In the genomic region with DNA sequence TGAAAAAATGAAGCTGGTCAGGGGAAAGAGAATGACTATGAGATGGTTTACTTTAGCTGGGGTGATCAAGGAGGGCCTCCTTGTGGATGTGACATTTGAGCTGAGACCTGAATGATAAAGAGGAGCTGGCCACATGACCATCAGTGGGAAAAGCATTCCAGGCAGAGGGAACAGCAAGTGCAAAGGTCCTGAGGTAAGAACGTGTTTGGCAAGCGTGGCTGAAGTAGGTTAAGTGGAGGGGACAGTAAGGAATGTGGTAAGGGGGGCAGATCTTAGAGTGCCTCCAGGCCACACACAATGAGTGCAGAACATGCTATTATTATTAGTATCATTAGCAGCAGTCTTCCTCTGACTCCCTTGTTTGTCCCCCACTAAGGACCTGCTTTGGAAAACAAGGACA, we compare ENCODE assay signal across 21 cellular contexts.
A peak's percentile ranks its signal among the peaks of the same experiment; 100 is the strongest.
DNase-seq lines count a peak whose midpoint lies in the region; ATAC-seq and TF ChIP-seq lines count a peak whose summit lies in the region.
"Had no signal": no experiment of that assay in that cellular context is flagged by ENCODE, and none has a peak within 500 bp of the region (broad histone marks: within the 10 kb centered on the region; RNA-seq: fewer than 3 reads in every experiment).

No MANE protein-coding gene starts in this region.

- DNase-seq in left ventricle myocardium inferior (no peak), right atrium auricular region (ENCODE audit: low spot score) (no peak), esophagus muscularis mucosa (ENCODE audit: extremely low spot score) (no peak), uterus (no peak), T-helper 17 cell (no peak)
- no peak for DNase-seq in activated naive CD8-positive, alpha-beta T cell treated with anti-CD3 and anti-CD28 coated beads for 36 hours
- DNase-seq: Caco-2; CD4-positive, CD25-positive, alpha-beta regulatory T cell; CD8-positive, alpha-beta T cell; DMS153; DND-41; GDM1; GM23248; H9; HFFc6 had no signal

- no peak for TF ChIP-seq POLR2A in esophagus muscularis mucosa (IDR thresholded peaks at IDR 0.05; ENCODE audit: low read depth)
- no peak for TF ChIP-seq POLR2A in uterus (IDR thresholded peaks at IDR 0.05)

- H3K9me3 Mint-ChIP-seq in activated naive CD8-positive, alpha-beta T cell treated with anti-CD3 and anti-CD28 coated beads for 36 hours = no peaks in the 10 kb centered on the region
- H3K9me3 Mint-ChIP-seq: CD8-positive, alpha-beta T cell; HFFc6 had no signal

- no peak overlapping the region for H3K4me3 Mint-ChIP-seq in activated naive CD8-positive, alpha-beta T cell treated with anti-CD3 and anti-CD28 coated beads for 36 hours
- H3K4me3 Mint-ChIP-seq in T-helper 17 cell = no peak overlapping the region
- H3K4me3 Mint-ChIP-seq: B cell; CD4-positive, CD25-positive, alpha-beta regulatory T cell; CD8-positive, alpha-beta T cell; H9; HFFc6 had no signal

- no peak for ATAC-seq in T-helper 17 cell
- ATAC-seq: CD8-positive, alpha-beta T cell; GM12878; HCT116 had no signal

- H3K9me3 ChIP-seq in left ventricle myocardium inferior (replicated peaks) = no peaks in the 10 kb centered on the region
- no peaks in the 10 kb centered on the region for H3K9me3 ChIP-seq in right atrium auricular region
- H3K9me3 ChIP-seq in esophagus muscularis mucosa = no peaks in the 10 kb centered on the region
- no peaks in the 10 kb centered on the region for H3K9me3 ChIP-seq in uterus
- no peaks in the 10 kb centered on the region for H3K9me3 ChIP-seq in T-helper 17 cell (ENCODE audit: control insufficient read depth, low read length, poor library complexity, severe bottlenecking)
- H3K9me3 ChIP-seq: BLaER1, Caco-2 had no signal

- no peak for TF ChIP-seq EP300 in esophagus muscularis mucosa (IDR thresholded peaks at IDR 0.05)

- H3K27ac ChIP-seq in left ventricle myocardium inferior (replicated peaks) (peak overlapping the region; percentile 18), right atrium auricular region (no peak overlapping the region), esophagus muscularis mucosa (replicated peaks in 1 of 4) (peak overlapping the region; percentile 11 to 94 (median 88)), uterus (peak overlapping the region; percentile 75 to 79)
- H3K27ac ChIP-seq: 22Rv1, BLaER1, C4-2B, GM23248 had no signal

- no peak overlapping the region for H3K27ac Mint-ChIP-seq in activated naive CD8-positive, alpha-beta T cell treated with anti-CD3 and anti-CD28 coated beads for 36 hours
- no peak overlapping the region for H3K27ac Mint-ChIP-seq in T-helper 17 cell
- H3K27ac Mint-ChIP-seq: B cell; CD4-positive, CD25-positive, alpha-beta regulatory T cell; CD8-positive, alpha-beta T cell; H9; HFFc6 had no signal

- no peaks in the 10 kb centered on the region for H3K36me3 Mint-ChIP-seq in activated naive CD8-positive, alpha-beta T cell treated with anti-CD3 and anti-CD28 coated beads for 36 hours
- H3K36me3 Mint-ChIP-seq in T-helper 17 cell (ENCODE audit: low read depth) = peaks cover 5% of the 10 kb centered on the region
- H3K36me3 Mint-ChIP-seq: CD4-positive, CD25-positive, alpha-beta regulatory T cell; CD8-positive, alpha-beta T cell had no signal

- intact Hi-C loops in left ventricle myocardium inferior (cut with micrococcal nuclease) (loop anchor here (10.0 kb wide), 1 partner anchor 95 kb away; a partner anchor contains a TSS), esophagus muscularis mucosa (cut with DNase I) (no loop called here), uterus (cut with DNase I; ENCODE audit: low total_unique reads) (loop anchor here (10.0 kb wide), 1 partner anchor 45 kb away; no protein-coding TSS in a partner anchor)

- H3K27me3 ChIP-seq in left ventricle myocardium inferior (ENCODE audit: low read depth) (peaks cover 4% of the 10 kb centered on the region), right atrium auricular region (no peaks in the 10 kb centered on the region), esophagus muscularis mucosa (no peaks in the 10 kb centered on the region), uterus (no peaks in the 10 kb centered on the region)
- H3K27me3 ChIP-seq: BLaER1 had no signal

- TF ChIP-seq CTCF in left ventricle myocardium inferior (IDR thresholded peaks at IDR 0.05; ENCODE audit: borderline replicate concordance) (no peak), right atrium auricular region (IDR thresholded peaks at IDR 0.05) (no peak), esophagus muscularis mucosa (IDR thresholded peaks at IDR 0.05) (no peak), uterus (IDR thresholded peaks at IDR 0.05) (no peak)

- H3K4me1 ChIP-seq in left ventricle myocardium inferior (peaks cover 56% of the 10 kb centered on the region), right atrium auricular region (peaks cover 0 to 12% of the 10 kb centered on the region in 2 donors), esophagus muscularis mucosa (peaks cover 32 to 89% (median 83%) of the 10 kb centered on the region in 4 donors), uterus (peaks cover 3 to 11% of the 10 kb centered on the region in 2 donors)
- H3K4me1 ChIP-seq: BLaER1 had no signal

- H3K36me3 ChIP-seq in left ventricle myocardium inferior = no peaks in the 10 kb centered on the region
- H3K36me3 ChIP-seq in right atrium auricular region = no peaks in the 10 kb centered on the region
- H3K36me3 ChIP-seq in esophagus muscularis mucosa = no peaks in the 10 kb centered on the region
- H3K36me3 ChIP-seq in uterus = no peaks in the 10 kb centered on the region
- H3K36me3 ChIP-seq: BLaER1 had no signal

- H3K4me3 ChIP-seq in left ventricle myocardium inferior (no peak overlapping the region), right atrium auricular region (no peak overlapping the region), esophagus muscularis mucosa (no peak overlapping the region), uterus (no peak overlapping the region)
- H3K4me3 ChIP-seq: BLaER1, GM12878, GM23248 had no signal

- H3K27me3 Mint-ChIP-seq in activated naive CD8-positive, alpha-beta T cell treated with anti-CD3 and anti-CD28 coated beads for 36 hours = peaks cover 38% of the 10 kb centered on the region
- H3K27me3 Mint-ChIP-seq in T-helper 17 cell = peaks cover 74% of the 10 kb centered on the region

- no peaks in the 10 kb centered on the region for H3K4me1 Mint-ChIP-seq in activated naive CD8-positive, alpha-beta T cell treated with anti-CD3 and anti-CD28 coated beads for 36 hours
- H3K4me1 Mint-ChIP-seq in T-helper 17 cell = peaks cover 3% of the 10 kb centered on the region
- H3K4me1 Mint-ChIP-seq: B cell; CD4-positive, CD25-positive, alpha-beta regulatory T cell had no signal

- 79% methylated on average over 2 of the region's 2 CpGs for WGBS in esophagus muscularis mucosa

Comparison
In these comparisons a context has a peak if more than half of its experiments do, and no peak if none do; other contexts are left out.
1. H3K27ac ChIP-seq: peak in left ventricle myocardium inferior (single experiment), esophagus muscularis mucosa (4 of 4) and uterus (2 of 2); none in right atrium auricular region (0 of 2).